In genomic region chr1:26959270-26959669, GRCh38 we compare ENCODE assay signal across 9 cellular contexts. TPM values are rescaled to one million over a fixed set of nuclear protein-coding genes. Genes with fewer than 3 reads are reported as not detected.
DNase-seq lines count a peak whose midpoint lies in the region; ATAC-seq and TF ChIP-seq lines count a peak whose summit lies in the region.
"Had no signal": no experiment of that assay in that cellular context is flagged by ENCODE, and none has a peak within 500 bp of the region (broad histone marks: within the 10 kb centered on the region; RNA-seq: fewer than 3 reads in every experiment).

No MANE protein-coding gene starts in this region.

- 27% methylated on average over 13 of the region's 13 CpGs for WGBS in hepatocyte (ENCODE audit: low lambda C conversion rate, missing lambda C conversion rate)

- no peak overlapping the region for H3K27ac Mint-ChIP-seq in activated CD4-positive, alpha-beta T cell treated with anti-CD3 and anti-CD28 coated beads, Interleukin-2, amount 10 ng/mL, durations not matched to agents 7 days and 5 days
- H3K27ac Mint-ChIP-seq in stimulated activated naive CD8-positive, alpha-beta T cell treated with anti-CD3 and anti-CD28 coated beads, Interleukin-15, amount 100 ng/mL, for 72 hours, result no peak overlapping the region

- DNase-seq in activated CD4-positive, alpha-beta T cell treated with anti-CD3 and anti-CD28 coated beads, Interleukin-2, amount 10 ng/mL, durations not matched to agents 7 days and 5 days, result no peak
- DNase-seq in activated CD4-positive, alpha-beta T cell treated with anti-CD3 and anti-CD28 coated beads for 48 hours, result no peak
- no peak for DNase-seq in hepatocyte (ENCODE audit: low spot score)
- DNase-seq in stimulated activated naive CD8-positive, alpha-beta T cell treated with anti-CD3 and anti-CD28 coated beads, Interleukin-15, amount 100 ng/mL, for 72 hours, result no peak
- no peak for DNase-seq in NCI-H524 treated with DMSO at 0.1 percent for 48 hours (lab: John Stamatoyannopoulos, UW)
- no peak for DNase-seq in NCI-H1417 (lab: John Stamatoyannopoulos, UW)
- DNase-seq: cerebellar nuclear complex, left cardiac atrium, NCI-H1417 treated with DMSO at 0.1 percent for 48 hours had no signal

- peak overlapping the region; percentile 77 for H3K4me2 ChIP-seq in hepatocyte

- CTCF ChIA-PET in activated CD4-positive, alpha-beta T cell treated with anti-CD3 and anti-CD28 coated beads, Interleukin-2, amount 10 ng/mL, durations not matched to agents 7 days and 5 days (lab: Charles Lee), result interaction anchor here (1.0 kb wide), 1 partner anchor 8 kb away, joined by 3 read pairs; no protein-coding TSS in a partner anchor

- no peaks in the 10 kb centered on the region for H3K9me3 ChIP-seq in hepatocyte (ENCODE audit: low read depth)

- H3K36me3 Mint-ChIP-seq in activated CD4-positive, alpha-beta T cell treated with anti-CD3 and anti-CD28 coated beads, Interleukin-2, amount 10 ng/mL, durations not matched to agents 7 days and 5 days (ENCODE audit: low read depth), result peaks cover 3% of the 10 kb centered on the region

- peak overlapping the region; percentile 88 for H3K4me3 ChIP-seq in hepatocyte

- peaks cover 5% of the 10 kb centered on the region for H3K4me1 ChIP-seq in hepatocyte (ENCODE audit: insufficient read depth)

- no peak for ATAC-seq in stimulated activated naive CD8-positive, alpha-beta T cell treated with anti-CD3 and anti-CD28 coated beads, Interleukin-15, amount 100 ng/mL, for 72 hours

- peaks cover 48% of the 10 kb centered on the region for H3K27me3 Mint-ChIP-seq in activated CD4-positive, alpha-beta T cell treated with anti-CD3 and anti-CD28 coated beads, Interleukin-2, amount 10 ng/mL, durations not matched to agents 7 days and 5 days
- peaks cover 46% of the 10 kb centered on the region for H3K27me3 Mint-ChIP-seq in stimulated activated naive CD8-positive, alpha-beta T cell treated with anti-CD3 and anti-CD28 coated beads, Interleukin-15, amount 100 ng/mL, for 72 hours

- H3K4me1 Mint-ChIP-seq in activated CD4-positive, alpha-beta T cell treated with anti-CD3 and anti-CD28 coated beads, Interleukin-2, amount 10 ng/mL, durations not matched to agents 7 days and 5 days, result peaks cover 9% of the 10 kb centered on the region
- H3K4me1 Mint-ChIP-seq in stimulated activated naive CD8-positive, alpha-beta T cell treated with anti-CD3 and anti-CD28 coated beads, Interleukin-15, amount 100 ng/mL, for 72 hours, result peaks cover 6% of the 10 kb centered on the region

- no peaks in the 10 kb centered on the region for H3K36me3 ChIP-seq in hepatocyte (replicated peaks; ENCODE audit: insufficient read depth, low read depth)

- H3K9me2 ChIP-seq in hepatocyte (replicated peaks; ENCODE audit: insufficient read depth), result no peaks in the 10 kb centered on the region

- H2AFZ ChIP-seq in hepatocyte, result peak overlapping the region; percentile 92

- POLR2A ChIA-PET in activated CD4-positive, alpha-beta T cell treated with anti-CD3 and anti-CD28 coated beads, Interleukin-2, amount 10 ng/mL, durations not matched to agents 7 days and 5 days (lab: Charles Lee), result no interaction called here

- H3K27me3 ChIP-seq in hepatocyte, result peaks cover 14% of the 10 kb centered on the region

- no peaks in the 10 kb centered on the region for H4K20me1 ChIP-seq in hepatocyte (ENCODE audit: insufficient read depth, poor library complexity, severe bottlenecking)

- peak overlapping the region; percentile 40 for H3K4me3 Mint-ChIP-seq in activated CD4-positive, alpha-beta T cell treated with anti-CD3 and anti-CD28 coated beads, Interleukin-2, amount 10 ng/mL, durations not matched to agents 7 days and 5 days
- peak overlapping the region; percentile 72 to 75 for H3K4me3 Mint-ChIP-seq in stimulated activated naive CD8-positive, alpha-beta T cell treated with anti-CD3 and anti-CD28 coated beads, Interleukin-15, amount 100 ng/mL, for 72 hours

- peaks cover 40% of the 10 kb centered on the region for H3K79me2 ChIP-seq in hepatocyte

- H3K9me3 Mint-ChIP-seq in activated CD4-positive, alpha-beta T cell treated with anti-CD3 and anti-CD28 coated beads, Interleukin-2, amount 10 ng/mL, durations not matched to agents 7 days and 5 days, result peaks cover 2% of the 10 kb centered on the region
- no peaks in the 10 kb centered on the region for H3K9me3 Mint-ChIP-seq in stimulated activated naive CD8-positive, alpha-beta T cell treated with anti-CD3 and anti-CD28 coated beads, Interleukin-15, amount 100 ng/mL, for 72 hours

- no peak for TF ChIP-seq CTCF in hepatocyte (IDR thresholded peaks at IDR 0.05; ENCODE audit: poor library complexity)

- no peak overlapping the region for H3K27ac ChIP-seq in hepatocyte

RNA-seq across cellular contexts. Expression of gene KDF1, which starts 1.0 kb away (rescaled TPM):
- total RNA-seq in activated CD4-positive, alpha-beta T cell treated with anti-CD3 and anti-CD28 coated beads, Interleukin-2, amount 10 ng/mL, durations not matched to agents 7 days and 5 days, result not detected
- 10.5 and 18.1 TPM in 2 replicates for total RNA-seq in hepatocyte
- polyA plus RNA-seq in hepatocyte, result 17.2 and 21.9 TPM in 2 replicates

RNA-seq across cellular contexts. Expression of gene TRNP1, which starts 34.2 kb away (rescaled TPM):
- not detected for total RNA-seq in activated CD4-positive, alpha-beta T cell treated with anti-CD3 and anti-CD28 coated beads, Interleukin-2, amount 10 ng/mL, durations not matched to agents 7 days and 5 days
- 67.4 and 92.5 TPM in 2 replicates for total RNA-seq in hepatocyte
- polyA plus RNA-seq in hepatocyte, result 137 and 145 TPM in 2 replicates

RNA-seq across cellular contexts. Expression of gene NUDC, which starts 37.7 kb away (rescaled TPM):
- total RNA-seq in activated CD4-positive, alpha-beta T cell treated with anti-CD3 and anti-CD28 coated beads, Interleukin-2, amount 10 ng/mL, durations not matched to agents 7 days and 5 days, result 10 to 100 TPM; 56.2 to 64.5 TPM
- 29.5 and 34.4 TPM in 2 replicates for total RNA-seq in hepatocyte
- polyA plus RNA-seq in hepatocyte, result 125 and 127 TPM in 2 replicates

RNA-seq across cellular contexts. Expression of gene NR0B2, which starts 45.5 kb away (rescaled TPM):
- not detected for total RNA-seq in activated CD4-positive, alpha-beta T cell treated with anti-CD3 and anti-CD28 coated beads, Interleukin-2, amount 10 ng/mL, durations not matched to agents 7 days and 5 days
- total RNA-seq in hepatocyte, result 37.4 and 39.1 TPM in 2 replicates
- 57.5 and 68.1 TPM in 2 replicates for polyA plus RNA-seq in hepatocyte

RNA-seq across cellular contexts. Expression of gene TENT5B, which starts 53.4 kb away (rescaled TPM):
- not detected for total RNA-seq in activated CD4-positive, alpha-beta T cell treated with anti-CD3 and anti-CD28 coated beads, Interleukin-2, amount 10 ng/mL, durations not matched to agents 7 days and 5 days
- total RNA-seq in hepatocyte, result 21.0 and 26.0 TPM in 2 replicates
- 56.0 and 60.7 TPM in 2 replicates for polyA plus RNA-seq in hepatocyte

Comparison
In these comparisons a context has a peak if more than half of its experiments do, and no peak if none do; other contexts are left out.
1. RNA of gene KDF1, which starts 1.0 kb away (total RNA-seq): 10.5 to 18.1 TPM in hepatocyte; not detected in activated CD4-positive, alpha-beta T cell treated with anti-CD3 and anti-CD28 coated beads, Interleukin-2, amount 10 ng/mL, durations not matched to agents 7 days and 5 days; every median in the first group is over 10 times any median in the second.
2. RNA of gene TRNP1, which starts 34.2 kb away (total RNA-seq): 67.4 to 92.5 TPM in hepatocyte; not detected in activated CD4-positive, alpha-beta T cell treated with anti-CD3 and anti-CD28 coated beads, Interleukin-2, amount 10 ng/mL, durations not matched to agents 7 days and 5 days; every median in the first group is over 10 times any median in the second.